In genomic region chr1:111320066-111320879, GRCh38 we compare ENCODE assay signal across 1 cellular context.
TF ChIP-seq lines count a peak whose summit lies in the region.

No MANE protein-coding gene starts in this region.

TF ChIP-seq in H1, 55 proteins besides CTCF, POLR2A, EP300 and RAD21:
- TF ChIP-seq SRF (IDR thresholded peaks at IDR 0.05; ENCODE audit: low read depth, low read length) (no peak), EGR1 (IDR thresholded peaks at IDR 0.05; ENCODE audit: borderline replicate concordance, low read depth, low read length) (no peak), TEAD4 (IDR thresholded peaks at IDR 0.05; ENCODE audit: low read depth, low read length) (no peak), TBP (IDR thresholded peaks at IDR 0.05; ENCODE audit: low read depth, low read length) (no peak)
TF ChIP-seq in H1: peak in this region for 0.
